ENCODE assay signal across 8 cellular contexts in the genomic region with DNA sequence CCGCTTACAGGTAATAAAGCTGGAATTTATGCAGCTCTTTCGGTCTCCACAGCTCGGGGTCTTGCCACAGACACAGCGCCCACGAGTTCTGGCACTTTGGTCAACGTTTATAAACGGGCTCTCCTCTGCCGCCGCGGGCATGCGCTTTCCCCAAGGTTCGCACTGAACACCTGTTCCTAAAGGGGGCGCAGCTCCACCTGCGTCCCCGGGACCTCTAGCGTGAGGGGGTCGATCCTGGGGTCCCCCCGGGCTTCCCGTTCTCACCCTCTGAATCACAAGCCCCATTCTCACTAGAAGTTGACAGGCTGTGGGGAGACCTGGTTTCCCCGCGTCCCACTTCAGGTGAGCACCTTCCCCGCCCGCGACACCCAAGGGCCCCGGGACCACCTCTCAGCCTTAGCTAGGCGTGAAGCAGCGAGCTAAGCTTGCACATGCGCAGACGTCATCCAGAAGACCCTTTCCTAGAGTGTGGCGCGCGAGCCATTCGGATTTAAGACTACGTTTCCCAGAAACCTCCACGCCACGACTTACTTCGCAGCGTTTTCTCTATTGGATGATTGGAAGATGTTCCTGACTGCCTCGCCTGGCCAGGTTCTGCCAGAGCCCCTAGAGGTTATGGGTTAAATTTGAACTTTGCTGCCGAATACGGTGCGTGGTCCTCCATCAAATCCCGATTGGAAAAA. TPM values are rescaled to one million over a fixed set of nuclear protein-coding genes. Genes with fewer than 3 reads are reported as not detected.
DNase-seq lines count a peak whose midpoint lies in the region; TF ChIP-seq lines count a peak whose summit lies in the region.

No MANE protein-coding gene starts in this region.

- H3K9me3 Mint-ChIP-seq in brain = peaks cover 0 to 3% (median 0%) of the 10 kb centered on the region in 5 experiments

- peak overlapping the region; percentile 67 for H3K4me3 ChIP-seq in retinal pigment epithelial cell (ENCODE audit: low read length)

- peak overlapping the region; percentile 75 to 87 (median 80) for H3K27ac Mint-ChIP-seq in brain

- no peaks in the 10 kb centered on the region for H3K27me3 Mint-ChIP-seq in brain

- DNase-seq in GM10266 (ENCODE audit: extremely low spot score) = peak; percentile 82
- DNase-seq in HCEC 1CT = peak; percentile 83
- DNase-seq in MV-4-11 (lab: John Stamatoyannopoulos, UW) = peak; percentile 55
- DNase-seq in SIG-M5 treated with dmso at 0.1 percent for 504 hours (lab: John Stamatoyannopoulos, UW; ENCODE audit: unreplicated experiment) = peak; percentile 93
- DNase-seq in iPS DF 4.7 (ENCODE audit: extremely low read depth, low spot score) = peak; percentile 97
- peak; percentile 67 for DNase-seq in retinal pigment epithelial cell (ENCODE audit: low read depth)
- DNase-seq in activated CD4-positive, CD25-positive, alpha-beta regulatory T cell (lab: John Stamatoyannopoulos, UW) = no peak

- H3K36me3 Mint-ChIP-seq in brain = peaks cover 3% of the 10 kb centered on the region

- H3K4me1 Mint-ChIP-seq in brain = peaks cover 15% of the 10 kb centered on the region

- peak; percentile 44 for TF ChIP-seq CTCF in GM10266 (IDR thresholded peaks at IDR 0.05; ENCODE audit: control insufficient read depth, insufficient read depth, low read depth, missing control alignments)
- peak in 1 of 2 experiments; percentile 63 for TF ChIP-seq CTCF in brain (conservative IDR thresholded peaks at IDR 0.05)
- TF ChIP-seq CTCF in retinal pigment epithelial cell (conservative IDR thresholded peaks at IDR 0.05; ENCODE audit: low read depth, low read length) = peak; percentile 50

- H3K4me3 Mint-ChIP-seq in brain = peak overlapping the region; percentile 87 to 93 (median 91)

RNA-seq across cellular contexts. Expression of a gene that starts 21.3 kb away (rescaled TPM):
- polyA plus RNA-seq in brain (ENCODE audit: insufficient read depth, low read depth, low replicate concordance) = 1.8 TPM

RNA-seq across cellular contexts. Expression of a gene that starts 53.0 kb away (rescaled TPM):
- not detected for polyA plus RNA-seq in brain (ENCODE audit: insufficient read depth, low read depth, low replicate concordance)

Comparison
In these comparisons a context has a peak if more than half of its experiments do, and no peak if none do; other contexts are left out.
1. DNase-seq: peak in GM10266 (single experiment), HCEC 1CT (single experiment), MV-4-11 (single experiment), SIG-M5 treated with dmso at 0.1 percent for 504 hours (single experiment), iPS DF 4.7 (single experiment) and retinal pigment epithelial cell (single experiment); none in activated CD4-positive, CD25-positive, alpha-beta regulatory T cell (0 of 4).